12 cellular contexts compared by ENCODE assay signal in genomic region chr16:82699711-82700495, GRCh38.
DNase-seq lines count a peak whose midpoint lies in the region; ATAC-seq and TF ChIP-seq lines count a peak whose summit lies in the region.
"Had no signal": no experiment of that assay in that cellular context is flagged by ENCODE, and none has a peak within 500 bp of the region (broad histone marks: within the 10 kb centered on the region; RNA-seq: fewer than 3 reads in every experiment).

No MANE protein-coding gene starts in this region.

- WGBS in thyroid gland, 2 donors: 61 to 63% methylated on average over 9 of the region's 9 CpGs

- peaks cover 28% of the 10 kb centered on the region for H3K4me1 Mint-ChIP-seq in T-helper 2 cell treated with Interferon-gamma antibody and Interleukin-4, amounts not matched to agents 5 μg/mL and 100 μg/mL, for 36 hours (ENCODE audit: low read depth)
- H3K4me1 Mint-ChIP-seq in brain: peaks cover 46% of the 10 kb centered on the region
- H3K4me1 Mint-ChIP-seq in stimulated activated effector memory CD8-positive, alpha-beta T cell treated with anti-CD3 and anti-CD28 coated beads, Interleukin-12 subunit alpha, Interleukin-12 subunit beta, amount 100 ng/mL, for 72 hours: peaks cover 10% of the 10 kb centered on the region

- no peak for TF ChIP-seq POLR2A in thyroid gland (IDR thresholded peaks at IDR 0.05)

- no peak for ATAC-seq in stimulated activated effector memory CD8-positive, alpha-beta T cell treated with anti-CD3 and anti-CD28 coated beads, Interleukin-12 subunit alpha, Interleukin-12 subunit beta, amount 100 ng/mL, for 72 hours
- ATAC-seq: A549 had no signal

- H3K9me3 Mint-ChIP-seq in T-helper 2 cell treated with Interferon-gamma antibody and Interleukin-4, amounts not matched to agents 5 μg/mL and 100 μg/mL, for 36 hours: peaks cover 8% of the 10 kb centered on the region
- H3K9me3 Mint-ChIP-seq in brain: peaks cover 0 to 9% (median 0%) of the 10 kb centered on the region in 5 experiments
- H3K9me3 Mint-ChIP-seq in stimulated activated effector memory CD8-positive, alpha-beta T cell treated with anti-CD3 and anti-CD28 coated beads, Interleukin-12 subunit alpha, Interleukin-12 subunit beta, amount 100 ng/mL, for 72 hours: no peaks in the 10 kb centered on the region

- TF ChIP-seq CTCF in brain (conservative IDR thresholded peaks at IDR 0.05): no peak
- TF ChIP-seq CTCF in thyroid gland (IDR thresholded peaks at IDR 0.05): no peak

- peaks cover 7% of the 10 kb centered on the region for H3K27me3 Mint-ChIP-seq in T-helper 2 cell treated with Interferon-gamma antibody and Interleukin-4, amounts not matched to agents 5 μg/mL and 100 μg/mL, for 36 hours (ENCODE audit: low read depth)
- peaks cover 12% of the 10 kb centered on the region for H3K27me3 Mint-ChIP-seq in brain

- no peaks in the 10 kb centered on the region for H3K27me3 ChIP-seq in thyroid gland
- H3K27me3 ChIP-seq: sigmoid colon, transverse colon had no signal

- no peaks in the 10 kb centered on the region for H3K36me3 ChIP-seq in thyroid gland
- H3K36me3 ChIP-seq: sigmoid colon, transverse colon had no signal

- peak overlapping the region; percentile 49 for H3K27ac Mint-ChIP-seq in T-helper 2 cell treated with Interferon-gamma antibody and Interleukin-4, amounts not matched to agents 5 μg/mL and 100 μg/mL, for 36 hours
- peak overlapping the region in 4 of 5 experiments; percentile 2 to 56 (median 32) for H3K27ac Mint-ChIP-seq in brain
- H3K27ac Mint-ChIP-seq in stimulated activated effector memory CD8-positive, alpha-beta T cell treated with anti-CD3 and anti-CD28 coated beads, Interleukin-12 subunit alpha, Interleukin-12 subunit beta, amount 100 ng/mL, for 72 hours: no peak overlapping the region

- peak overlapping the region in 2 of 3 donors; percentile 3 to 15 for H3K27ac ChIP-seq in thyroid gland
- H3K27ac ChIP-seq: A549 had no signal

- H3K4me3 Mint-ChIP-seq in T-helper 2 cell treated with Interferon-gamma antibody and Interleukin-4, amounts not matched to agents 5 μg/mL and 100 μg/mL, for 36 hours: peak overlapping the region; percentile 8
- peak overlapping the region in 1 of 5 experiments; percentile 3 for H3K4me3 Mint-ChIP-seq in brain
- H3K4me3 Mint-ChIP-seq in stimulated activated effector memory CD8-positive, alpha-beta T cell treated with anti-CD3 and anti-CD28 coated beads, Interleukin-12 subunit alpha, Interleukin-12 subunit beta, amount 100 ng/mL, for 72 hours: no peak overlapping the region

- H3K4me1 ChIP-seq in thyroid gland: peaks cover 14 to 15% of the 10 kb centered on the region in 2 donors
- H3K4me1 ChIP-seq: A549 had no signal

- no peak overlapping the region for H3K4me3 ChIP-seq in thyroid gland (replicated peaks in 1 of 3)
- H3K4me3 ChIP-seq: A549, sigmoid colon, transverse colon had no signal

- no peak for DNase-seq in T-helper 2 cell treated with Interferon-gamma antibody and Interleukin-4, amounts not matched to agents 5 μg/mL and 100 μg/mL, for 36 hours (ENCODE audit: low spot score)
- DNase-seq in T-helper 2 cell: no peak
- peak; percentile 31 for DNase-seq in hepatic stellate cell (ENCODE audit: low spot score)
- peak; percentile 16 to 41 for DNase-seq in thyroid gland
- no peak for DNase-seq in NCI-H526 (lab: John Stamatoyannopoulos, UW)
- no peak for DNase-seq in T1000 (lab: John Stamatoyannopoulos, UW)
- no peak for DNase-seq in stimulated activated effector memory CD8-positive, alpha-beta T cell treated with anti-CD3 and anti-CD28 coated beads, Interleukin-12 subunit alpha, Interleukin-12 subunit beta, amount 100 ng/mL, for 72 hours (ENCODE audit: low spot score in 2 of 2)
- DNase-seq: H7, sigmoid colon, transverse colon had no signal

- intact Hi-C loops in thyroid gland (cut with DNase I): no loop called here

- no peaks in the 10 kb centered on the region for H3K36me3 Mint-ChIP-seq in T-helper 2 cell treated with Interferon-gamma antibody and Interleukin-4, amounts not matched to agents 5 μg/mL and 100 μg/mL, for 36 hours (ENCODE audit: low read depth)
- no peaks in the 10 kb centered on the region for H3K36me3 Mint-ChIP-seq in brain
- H3K36me3 Mint-ChIP-seq in stimulated activated effector memory CD8-positive, alpha-beta T cell treated with anti-CD3 and anti-CD28 coated beads, Interleukin-12 subunit alpha, Interleukin-12 subunit beta, amount 100 ng/mL, for 72 hours: no peaks in the 10 kb centered on the region

- H3K9me3 ChIP-seq in thyroid gland: no peaks in the 10 kb centered on the region
- H3K9me3 ChIP-seq: A549, sigmoid colon, transverse colon had no signal

Comparison
In these comparisons a context has a peak if more than half of its experiments do, and no peak if none do; other contexts are left out.
1. DNase-seq: peak in hepatic stellate cell (single experiment) and thyroid gland (2 of 2); none in T-helper 2 cell treated with Interferon-gamma antibody and Interleukin-4, amounts not matched to agents 5 μg/mL and 100 μg/mL, for 36 hours (single experiment), T-helper 2 cell (0 of 5), NCI-H526 (0 of 2), T1000 (single experiment) and stimulated activated effector memory CD8-positive, alpha-beta T cell treated with anti-CD3 and anti-CD28 coated beads, Interleukin-12 subunit alpha, Interleukin-12 subunit beta, amount 100 ng/mL, for 72 hours (0 of 2).